16 cellular contexts compared by ENCODE assay signal in genomic region chr14:104266643-104267575, GRCh38.
A peak's percentile ranks its signal among the peaks of the same experiment; 100 is the strongest.
DNase-seq lines count a peak whose midpoint lies in the region; ATAC-seq, FAIRE-seq and TF ChIP-seq lines count a peak whose summit lies in the region.
"Had no signal": no experiment of that assay in that cellular context is flagged by ENCODE, and none has a peak within 500 bp of the region (broad histone marks: within the 10 kb centered on the region; RNA-seq: fewer than 3 reads in every experiment).

No MANE protein-coding gene starts in this region.

- intact Hi-C loops in activated B cell treated with CpG ODN at 0.5 μM for 24 hours (cut with micrococcal nuclease) (no loop called here), right cardiac atrium (cut with DNase I) (no loop called here), pancreas (cut with DNase I) (no loop called here)

- no peak overlapping the region for H3K4me3 Mint-ChIP-seq in activated B cell treated with CpG ODN at 0.5 μM for 24 hours

- peaks cover under 1% of the 10 kb centered on the region for H3K9me3 Mint-ChIP-seq in activated B cell treated with CpG ODN at 0.5 μM for 24 hours

- DNase-seq in activated CD8-positive, alpha-beta memory T cell treated with anti-CD3 and anti-CD28 coated beads for 24 hours: peak; percentile 41
- DNase-seq in activated CD8-positive, alpha-beta memory T cell treated with anti-CD3 and anti-CD28 coated beads, Interleukin-2, amount 50 U/mL, for 4 hours: no peak
- DNase-seq in activated B cell treated with CpG ODN at 0.5 μM for 24 hours (peak; percentile 0), right cardiac atrium (peak in 2 of 3 donors; percentile 25 to 41), pancreas (peak in 4 of 6 donors; percentile 3 to 29 (median 11)), GM13977 (ENCODE audit: low spot score) (no peak)
- DNase-seq in activated CD4-positive, CD25-positive, alpha-beta regulatory T cell treated with anti-CD3 and anti-CD28 coated beads, Interleukin-2, amount 50 U/mL, for 72 hours: no peak
- DNase-seq: activated CD4-positive, alpha-beta T cell treated with anti-CD3 and anti-CD28 coated beads, Interleukin-2, amount 50 U/mL, for 1 hour; GDM1; GM23248; NCI-H524; occipital lobe had no signal

- ATAC-seq in activated B cell treated with CpG ODN at 0.5 μM for 24 hours (ENCODE audit: low read depth) (no peak), right cardiac atrium (no peak), pancreas (no peak), esophagus mucosa (no peak)
- ATAC-seq: left lung had no signal

- H3K27ac Mint-ChIP-seq in activated B cell treated with CpG ODN at 0.5 μM for 24 hours: no peak overlapping the region

- no peaks in the 10 kb centered on the region for H3K4me1 Mint-ChIP-seq in activated B cell treated with CpG ODN at 0.5 μM for 24 hours

- H3K4me1 ChIP-seq in right cardiac atrium (ENCODE audit: control insufficient read depth, insufficient read depth, low read length) (no peaks in the 10 kb centered on the region), pancreas (no peaks in the 10 kb centered on the region)
- H3K4me1 ChIP-seq: esophagus muscularis mucosa, left lung, vagina had no signal

- no peak for FAIRE-seq in pancreas (lab: Jason Lieb, UNC)

- in situ Hi-C loops in GM13977 (cut with MboI; ENCODE audit: low pct_unique_long_range_greater_than_20kb, low sequenced_read_pairs, unreplicated experiment): no loop called here

- H3K9me3 ChIP-seq in right cardiac atrium (ENCODE audit: control insufficient read depth, low read length) (no peaks in the 10 kb centered on the region), pancreas (no peaks in the 10 kb centered on the region)
- H3K9me3 ChIP-seq: esophagus muscularis mucosa, left lung, vagina had no signal

- H3K4me3 ChIP-seq in right cardiac atrium (ENCODE audit: low read length): no peak overlapping the region
- H3K4me3 ChIP-seq in pancreas: no peak overlapping the region
- H3K4me3 ChIP-seq: esophagus muscularis mucosa, GM23248, left lung, vagina had no signal

- H3K27ac ChIP-seq in right cardiac atrium (ENCODE audit: low read length) (no peak overlapping the region), pancreas (no peak overlapping the region)
- H3K27ac ChIP-seq: esophagus muscularis mucosa, GM23248, left lung, vagina had no signal

- no peaks in the 10 kb centered on the region for H3K27me3 ChIP-seq in right cardiac atrium (ENCODE audit: control insufficient read depth, insufficient read depth)
- H3K27me3 ChIP-seq in pancreas: no peaks in the 10 kb centered on the region
- H3K27me3 ChIP-seq: left lung, vagina had no signal

- H3K27me3 Mint-ChIP-seq in activated B cell treated with CpG ODN at 0.5 μM for 24 hours: peaks cover 3% of the 10 kb centered on the region

- CTCF ChIA-PET in activated B cell treated with CpG ODN at 0.5 μM for 24 hours (lab: Charles Lee): no interaction called here

- no peaks in the 10 kb centered on the region for H3K36me3 ChIP-seq in pancreas
- H3K36me3 ChIP-seq: esophagus muscularis mucosa, left lung, vagina had no signal

- 92% methylated on average over 29 of the region's 29 CpGs for WGBS in right cardiac atrium
- 75 to 82% methylated on average over 28 to 29 of the region's 29 CpGs for WGBS in pancreas, 2 donors

- POLR2A ChIA-PET in activated B cell treated with CpG ODN at 0.5 μM for 24 hours (lab: Charles Lee): no interaction called here

- no peak for TF ChIP-seq CTCF in activated B cell treated with CpG ODN at 0.5 μM for 24 hours (IDR thresholded peaks at IDR 0.05)
- TF ChIP-seq CTCF in pancreas (IDR thresholded peaks at IDR 0.05): no peak
- TF ChIP-seq CTCF in GM13977 (IDR thresholded peaks at IDR 0.05; ENCODE audit: extremely low read depth, insufficient read depth, missing control alignments): no peak

- no peaks in the 10 kb centered on the region for H3K36me3 Mint-ChIP-seq in activated B cell treated with CpG ODN at 0.5 μM for 24 hours (ENCODE audit: low read depth)

Comparison
In these comparisons a context has a peak if more than half of its experiments do, and no peak if none do; other contexts are left out.
1. DNase-seq: peak in activated CD8-positive, alpha-beta memory T cell treated with anti-CD3 and anti-CD28 coated beads for 24 hours (single experiment), activated B cell treated with CpG ODN at 0.5 μM for 24 hours (single experiment), right cardiac atrium (2 of 3) and pancreas (4 of 6); none in activated CD8-positive, alpha-beta memory T cell treated with anti-CD3 and anti-CD28 coated beads, Interleukin-2, amount 50 U/mL, for 4 hours (single experiment), activated CD4-positive, CD25-positive, alpha-beta regulatory T cell treated with anti-CD3 and anti-CD28 coated beads, Interleukin-2, amount 50 U/mL, for 72 hours (single experiment) and GM13977 (single experiment).